14 cellular contexts compared by ENCODE assay signal in the genomic region with DNA sequence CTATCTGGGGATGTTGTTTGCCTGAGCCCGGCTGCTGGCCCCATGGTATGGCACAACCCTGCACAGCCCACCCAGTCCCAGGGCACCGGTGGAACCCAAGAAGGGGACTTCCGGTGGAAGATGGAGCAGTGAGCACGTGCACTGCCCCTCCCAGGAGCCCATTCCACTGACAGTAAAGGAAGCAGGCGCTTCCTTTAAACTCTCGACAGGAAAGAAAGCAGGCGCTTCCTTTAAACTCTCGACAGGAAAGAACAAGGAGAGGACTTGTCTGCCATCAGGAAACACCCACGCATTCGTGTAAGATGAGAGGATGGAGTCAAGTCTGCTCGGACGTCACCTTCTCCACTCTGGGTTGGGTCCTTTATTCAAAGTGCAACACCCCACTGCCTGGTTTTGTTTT. TPM values are rescaled to one million over a fixed set of nuclear protein-coding genes. Genes with fewer than 3 reads are reported as not detected.
DNase-seq lines count a peak whose midpoint lies in the region; ATAC-seq and TF ChIP-seq lines count a peak whose summit lies in the region.
"Had no signal": no experiment of that assay in that cellular context is flagged by ENCODE, and none has a peak within 500 bp of the region (broad histone marks: within the 10 kb centered on the region; RNA-seq: fewer than 3 reads in every experiment).

No MANE protein-coding gene starts in this region.

- H3K36me3 Mint-ChIP-seq in activated T-cell treated with anti-CD3 and anti-CD28 coated beads, Interleukin-2, amount 50 U/mL, for 24 hours (ENCODE audit: low read depth) = peaks cover 24% of the 10 kb centered on the region
- peaks cover 11% of the 10 kb centered on the region for H3K36me3 Mint-ChIP-seq in central memory CD8-positive, alpha-beta T cell (ENCODE audit: insufficient read depth)

- no peak overlapping the region for H2AFZ ChIP-seq in osteoblast (ENCODE audit: low read length)

- in situ Hi-C loops in SK-MEL-5 (cut with HindIII; ENCODE audit: low pct_unique_long_range_greater_than_20kb, low sequenced_read_pairs) = no loop called here

- no peak overlapping the region for H3K4me3 ChIP-seq in osteoblast (ENCODE audit: insufficient read depth, low read length)
- H3K4me3 ChIP-seq: cardiac muscle cell had no signal

- no peak for DNase-seq in activated T-cell treated with anti-CD3 and anti-CD28 coated beads, Interleukin-2, amount 50 U/mL, for 24 hours
- DNase-seq in activated T-cell treated with anti-CD3 and anti-CD28 coated beads, Interleukin-2, amount 50 U/mL, for 48 hours = no peak
- DNase-seq in SK-MEL-5 (ENCODE audit: low read depth, low spot score) = peak; percentile 43
- DNase-seq in central memory CD8-positive, alpha-beta T cell (ENCODE audit: low spot score in 2 of 2) = no peak
- DNase-seq in osteoblast (ENCODE audit: insufficient read length, low spot score, missing footprints) = peak; percentile 45
- no peak for DNase-seq in NCI-H1694 (lab: John Stamatoyannopoulos, UW)
- no peak for DNase-seq in cortex of kidney (lab: John Stamatoyannopoulos, UW)
- DNase-seq in middle frontal gyrus (ENCODE audit: extremely low spot score, low spot score) = no peak
- DNase-seq: activated CD8-positive, alpha-beta memory T cell treated with anti-CD3 and anti-CD28 coated beads, Interleukin-2, amount 50 U/mL, for 48 hours; HCEC 1CT; NCI-H1048; NCI-H2227 treated with DMSO at 0.1 percent for 48 hours; PC-3 had no signal

- no peaks in the 10 kb centered on the region for H3K9me3 ChIP-seq in osteoblast (ENCODE audit: low read depth, low read length)

- peaks cover 74% of the 10 kb centered on the region for H3K4me1 Mint-ChIP-seq in activated T-cell treated with anti-CD3 and anti-CD28 coated beads, Interleukin-2, amount 50 U/mL, for 24 hours (ENCODE audit: low read depth)
- peaks cover 40% of the 10 kb centered on the region for H3K4me1 Mint-ChIP-seq in central memory CD8-positive, alpha-beta T cell

- no peak for ATAC-seq in central memory CD8-positive, alpha-beta T cell (replicated peaks; ENCODE audit: extremely low read depth, poor library complexity, severe bottlenecking)
- ATAC-seq: PC-3 had no signal

- no peak overlapping the region for H3K27ac ChIP-seq in osteoblast (ENCODE audit: low read depth, low read length)
- H3K27ac ChIP-seq: cardiac muscle cell had no signal

- no peaks in the 10 kb centered on the region for H3K27me3 Mint-ChIP-seq in activated T-cell treated with anti-CD3 and anti-CD28 coated beads, Interleukin-2, amount 50 U/mL, for 24 hours
- H3K27me3 Mint-ChIP-seq in central memory CD8-positive, alpha-beta T cell = no peaks in the 10 kb centered on the region

- H4K20me1 ChIP-seq in osteoblast (ENCODE audit: insufficient read depth, low read length) = no peaks in the 10 kb centered on the region

- peaks cover 2% of the 10 kb centered on the region for H3K9me3 Mint-ChIP-seq in activated T-cell treated with anti-CD3 and anti-CD28 coated beads, Interleukin-2, amount 50 U/mL, for 24 hours
- H3K9me3 Mint-ChIP-seq in central memory CD8-positive, alpha-beta T cell = no peaks in the 10 kb centered on the region

- H3K79me2 ChIP-seq in osteoblast (ENCODE audit: insufficient read depth, low read length) = no peaks in the 10 kb centered on the region

- peak overlapping the region; percentile 88 for H3K27ac Mint-ChIP-seq in activated T-cell treated with anti-CD3 and anti-CD28 coated beads, Interleukin-2, amount 50 U/mL, for 24 hours
- H3K27ac Mint-ChIP-seq in central memory CD8-positive, alpha-beta T cell (ENCODE audit: low read depth) = peak overlapping the region; percentile 83

- no peak overlapping the region for H3K4me2 ChIP-seq in osteoblast (ENCODE audit: insufficient read depth, low read length)

- H3K27me3 ChIP-seq in osteoblast (ENCODE audit: insufficient read depth, low read length) = peaks cover 4% of the 10 kb centered on the region
- H3K27me3 ChIP-seq: cardiac muscle cell had no signal

- H3K4me3 Mint-ChIP-seq in activated T-cell treated with anti-CD3 and anti-CD28 coated beads, Interleukin-2, amount 50 U/mL, for 24 hours = no peak overlapping the region
- H3K4me3 Mint-ChIP-seq in central memory CD8-positive, alpha-beta T cell = no peak overlapping the region

- H3K36me3 ChIP-seq in osteoblast (ENCODE audit: insufficient read depth, low read length) = peaks cover 6% of the 10 kb centered on the region

- TF ChIP-seq CTCF in osteoblast (IDR thresholded peaks at IDR 0.05; ENCODE audit: extremely low read depth, low read depth, low read length) = no peak

- no peaks in the 10 kb centered on the region for H3K4me1 ChIP-seq in osteoblast (ENCODE audit: insufficient read depth, low read length)

RNA-seq across cellular contexts. Expression of a gene that starts 53.7 kb away (rescaled TPM):
- 0.29 and 0.61 TPM in 2 replicates for total RNA-seq in SK-MEL-5 (2014; rRNA removed; shearing (Covaris generic))
- 0.49 and 1.1 TPM in 2 replicates for polyA plus RNA-seq in SK-MEL-5 (2015; cell fraction: cytosol; rRNA removed)
- polyA plus RNA-seq in SK-MEL-5 (2015; cell fraction: nucleus; rRNA removed) = 0.05 TPM in 1 of 2 replicates, not detected in the other
- total RNA-seq in osteoblast = 10.1 and 13.8 TPM in 2 replicates
- total RNA-seq: cardiac muscle cell had no signal
- polyA plus RNA-seq: cardiac muscle cell had no signal

Comparison
In these comparisons a context has a peak if more than half of its experiments do, and no peak if none do; other contexts are left out.
1. DNase-seq: peak in SK-MEL-5 (single experiment) and osteoblast (single experiment); none in activated T-cell treated with anti-CD3 and anti-CD28 coated beads, Interleukin-2, amount 50 U/mL, for 24 hours (single experiment), activated T-cell treated with anti-CD3 and anti-CD28 coated beads, Interleukin-2, amount 50 U/mL, for 48 hours (0 of 2), central memory CD8-positive, alpha-beta T cell (0 of 2), NCI-H1694 (single experiment), cortex of kidney (single experiment) and middle frontal gyrus (single experiment).